Comparison of ENCODE assay signal across 9 cellular contexts in genomic region chr14:24428628-24429394, GRCh38. TPM values are rescaled to one million over a fixed set of nuclear protein-coding genes. Genes with fewer than 3 reads are reported as not detected.
DNase-seq lines count a peak whose midpoint lies in the region; ATAC-seq, FAIRE-seq and TF ChIP-seq lines count a peak whose summit lies in the region.
"Had no signal": no experiment of that assay in that cellular context is flagged by ENCODE, and none has a peak within 500 bp of the region (broad histone marks: within the 10 kb centered on the region; RNA-seq: fewer than 3 reads in every experiment).

No MANE protein-coding gene starts in this region.

- POLR2A ChIA-PET in A549 (lab: Yijun Ruan, JAX): interaction anchor here (1.6 to 3.6 kb wide), 4 partner anchors 57 to 213 kb away, joined by 3 to 66 read pairs (median 14); partner anchors contain the start of gene MDP1

- no peak; the same call in 1 of the 2 replicates for TF ChIP-seq POLR2A in A549 (IDR thresholded peaks at IDR 0.05; ENCODE audit: low read length)

- CTCF ChIA-PET in A549 (lab: Yijun Ruan, JAX): interaction anchor here (17.0 to 18.0 kb wide), 2 partner anchors 16 to 109 kb away, joined by 254 to 1142 read pairs; partner anchors contain the start of genes ADCY4, CIDEB, DHRS1 and LTB4R
- CTCF ChIA-PET in mammary epithelial cell (lab: Charles Lee; ENCODE audit: low non-redundant PET): no interaction called here

- dilution Hi-C loops in mammary epithelial cell (cut with HindIII; ENCODE audit: low sequenced_read_pairs): loop anchor here (10.0 kb wide), 1 partner anchor 54 kb away; no protein-coding TSS in a partner anchor

- no peak overlapping the region for H3K4me3 ChIP-seq in A549
- H3K4me3 ChIP-seq in HUES6 (ENCODE audit: low read depth, low read length): peak overlapping the region; percentile 73
- peak overlapping the region in 1 of 3 experiments; percentile 75 for H3K4me3 ChIP-seq in mammary epithelial cell (replicated peaks in 1 of 3; ENCODE audit: insufficient read depth in 1 of 3, low read depth in 2 of 3, low read length in 3 of 3)
- peak overlapping the region; percentile 7 to 60 for H3K4me3 ChIP-seq in muscle layer of colon (ENCODE audit: low read depth in 1 of 2, low read length in 2 of 2)

- peak overlapping the region; percentile 87 for H2AFZ ChIP-seq in mammary epithelial cell (ENCODE audit: low read depth, low read length)

- H3K4me1 ChIP-seq in A549: peaks cover 25% of the 10 kb centered on the region
- H3K4me1 ChIP-seq in HUES6 (ENCODE audit: control insufficient read depth, insufficient read depth, low read length): peaks cover 24% of the 10 kb centered on the region
- H3K4me1 ChIP-seq in mammary epithelial cell (ENCODE audit: insufficient read depth, low read length): peaks cover 51% of the 10 kb centered on the region
- peaks cover 21% of the 10 kb centered on the region for H3K4me1 ChIP-seq in muscle layer of colon (ENCODE audit: insufficient read depth, low read length)

- H3K4me2 ChIP-seq in A549: peak overlapping the region; percentile 88
- H3K4me2 ChIP-seq in mammary epithelial cell (ENCODE audit: insufficient read depth, low read depth, low read length): no peak overlapping the region

- no peak overlapping the region for H3K9ac ChIP-seq in HUES6 (ENCODE audit: low read length)
- H3K9ac ChIP-seq in mammary epithelial cell (ENCODE audit: insufficient read depth, low read length): no peak overlapping the region
- peak overlapping the region; percentile 57 for H3K9ac ChIP-seq in muscle layer of colon (ENCODE audit: low read length)

- TF ChIP-seq EP300 in A549 (IDR thresholded peaks at IDR 0.05): no peak

- in situ Hi-C loops in mammary epithelial cell (cut with MboI; ENCODE audit: low sequenced_read_pairs in 2 of 2): no loop called here

- H3K27ac ChIP-seq in A549: peak overlapping the region; percentile 97 to 99
- H3K27ac ChIP-seq in HUES6 (ENCODE audit: low read depth, low read length): no peak overlapping the region
- no peak overlapping the region for H3K27ac ChIP-seq in mammary epithelial cell (ENCODE audit: insufficient read depth, low read depth, low read length)
- H3K27ac ChIP-seq in muscle layer of colon (ENCODE audit: low read depth, low read length): peak overlapping the region; percentile 98

- TF ChIP-seq RAD21 in A549 (conservative IDR thresholded peaks at IDR 0.05 in 1 of 2, IDR thresholded peaks at IDR 0.05 in 1 of 2): no peak

- WGBS in A549 (ENCODE audit: missing lambda C conversion rate): 87% methylated on average over 11 of the region's 18 CpGs
- WGBS in mammary epithelial cell (ENCODE audit: low coverage, missing lambda C conversion rate): 58% methylated on average over 3 of the region's 18 CpGs

- ATAC-seq in A549: no peak

- peaks cover 5% of the 10 kb centered on the region; the same call in 1 of the 2 replicates for H3K27me3 ChIP-seq in HUES6 (ENCODE audit: control insufficient read depth, insufficient read depth, low read length)
- no peaks in the 10 kb centered on the region for H3K27me3 ChIP-seq in mammary epithelial cell (ENCODE audit: insufficient read depth, low read length)
- no peaks in the 10 kb centered on the region for H3K27me3 ChIP-seq in muscle layer of colon (ENCODE audit: control insufficient read depth in 1 of 2, insufficient read depth in 2 of 2, low read length in 2 of 2)

- TF ChIP-seq CTCF in A549 (IDR thresholded peaks at IDR 0.05) (no peak), mammary epithelial cell (conservative IDR thresholded peaks at IDR 0.05 in 1 of 2, IDR thresholded peaks at IDR 0.05 in 1 of 2; ENCODE audit: extremely low read depth in 1 of 2, insufficient read depth in 1 of 2, low read depth in 1 of 2, low read length in 2 of 2) (no peak)

- intact Hi-C loops in mammary epithelial cell (cut with micrococcal nuclease): no loop called here

- H3K36me3 ChIP-seq in HUES6 (ENCODE audit: control insufficient read depth, insufficient read depth, low read length) (peaks cover 14% of the 10 kb centered on the region), mammary epithelial cell (ENCODE audit: insufficient read depth, low read length) (peaks cover 9% of the 10 kb centered on the region), muscle layer of colon (ENCODE audit: insufficient read depth, low read length) (peaks cover 26% of the 10 kb centered on the region)

- FAIRE-seq in A549 (lab: Jason Lieb, UNC) (no peak), HTR-8/SVneo (lab: Jason Lieb, UNC) (no peak)

- no peaks in the 10 kb centered on the region for H4K20me1 ChIP-seq in mammary epithelial cell (ENCODE audit: insufficient read depth, low read length)

- H3K9me3 ChIP-seq in A549: no peaks in the 10 kb centered on the region
- H3K9me3 ChIP-seq in HUES6 (ENCODE audit: control insufficient read depth, insufficient read depth, low read depth, low read length): no peaks in the 10 kb centered on the region
- no peaks in the 10 kb centered on the region for H3K9me3 ChIP-seq in mammary epithelial cell (replicated peaks; ENCODE audit: insufficient read depth, low read length)
- H3K9me3 ChIP-seq in muscle layer of colon (ENCODE audit: low read length): no peaks in the 10 kb centered on the region

- no peak for DNase-seq in A549 (ENCODE audit: low read depth in 1 of 2, low spot score in 1 of 2)
- DNase-seq in mammary epithelial cell: no peak
- DNase-seq in dermis blood vessel endothelial cell: no peak
- DNase-seq in NCI-H146 treated with DMSO at 0.1 percent for 48 hours (lab: John Stamatoyannopoulos, UW; ENCODE audit: unreplicated experiment): no peak
- no peak for DNase-seq in NCI-H1436 treated with DMSO at 0.1 percent for 48 hours (lab: John Stamatoyannopoulos, UW)
- no peak for DNase-seq in HTR-8/SVneo (ENCODE audit: insufficient read length, low spot score)
- DNase-seq: cortex of kidney had no signal

- peaks cover 34% of the 10 kb centered on the region for H3K79me2 ChIP-seq in mammary epithelial cell (ENCODE audit: insufficient read depth, low read length)

- no TSS peak for BruUV-seq in mammary epithelial cell (replicated peaks; lab: Mats Ljungman, UMichigan)

TF ChIP-seq in A549, 52 proteins besides CTCF, POLR2A, EP300 and RAD21 (continues in another document):
- no peak for TF ChIP-seq HOXA7 (CRISPR knock-in tag; IDR thresholded peaks at IDR 0.05)
- TF ChIP-seq RFX5 (IDR thresholded peaks at IDR 0.05): no peak
- TF ChIP-seq MAX (IDR thresholded peaks at IDR 0.05): no peak
- no peak for TF ChIP-seq ZSCAN20 (CRISPR knock-in tag; IDR thresholded peaks at IDR 0.05)
- TF ChIP-seq SREBF2 (IDR thresholded peaks at IDR 0.05): no peak
- TF ChIP-seq HEYL (CRISPR knock-in tag; IDR thresholded peaks at IDR 0.05): no peak
- TF ChIP-seq NR3C1 (IDR thresholded peaks at IDR 0.05): no peak
- TF ChIP-seq BHLHE40 (IDR thresholded peaks at IDR 0.05; ENCODE audit: low read depth, low read length): no peak
- TF ChIP-seq FOXS1 (CRISPR knock-in tag; IDR thresholded peaks at IDR 0.05): no peak

RNA-seq across cellular contexts. Expression of gene CBLN3, which starts 0.7 kb away (rescaled TPM):
- polyA plus RNA-seq in A549 (2011; rRNA removed): 1.3 and 1.6 TPM in 2 replicates
- 0.77 and 0.88 TPM in 2 replicates for polyA plus RNA-seq in A549 (2012; cell fraction: cytosol; rRNA removed)
- polyA plus RNA-seq in A549 (2012; cell fraction: nucleus; rRNA removed): 1.4 and 2.1 TPM in 2 replicates
- polyA plus RNA-seq in A549 (2017; fragmentation: RNase III; extraction: RNeasy Plus Mini Kit Qiagen cat#74134 plus additional on column Dnase treatment): 1.1 to 1.5 TPM (median 1.4 TPM) in 3 replicates
- polyA minus RNA-seq in A549 (2011; rRNA and poly(A)+ RNA removed): 0.97 and 1.1 TPM in 2 replicates
- total RNA-seq in mammary epithelial cell: 1 to 10 TPM; 1.3 to 3.1 TPM
- polyA plus RNA-seq in mammary epithelial cell: 0.78 TPM
- polyA minus RNA-seq in mammary epithelial cell: not detected
- 0.84 and 1.0 TPM in 2 replicates for total RNA-seq in dermis blood vessel endothelial cell

RNA-seq across cellular contexts. Expression of gene KHNYN, which starts 0.9 kb away (rescaled TPM):
- polyA plus RNA-seq in A549 (2011; rRNA removed): 19.0 and 25.0 TPM in 2 replicates
- polyA plus RNA-seq in A549 (2012; cell fraction: cytosol; rRNA removed): 9.0 and 12.7 TPM in 2 replicates
- polyA plus RNA-seq in A549 (2012; cell fraction: nucleus; rRNA removed): 23.7 and 26.2 TPM in 2 replicates
- 23.5 to 26.4 TPM (median 25.2 TPM) in 3 replicates for polyA plus RNA-seq in A549 (2017; fragmentation: RNase III; extraction: RNeasy Plus Mini Kit Qiagen cat#74134 plus additional on column Dnase treatment)
- 33.6 and 37.6 TPM in 2 replicates for polyA minus RNA-seq in A549 (2011; rRNA and poly(A)+ RNA removed)
- 10 to 100 TPM; 60.2 to 75.0 TPM for total RNA-seq in mammary epithelial cell
- polyA plus RNA-seq in mammary epithelial cell: 16.7 TPM
- 34.9 TPM for polyA minus RNA-seq in mammary epithelial cell
- 55.5 and 67.0 TPM in 2 replicates for total RNA-seq in dermis blood vessel endothelial cell

RNA-seq across cellular contexts. Expression of gene SDR39U1, which starts 13.8 kb away (rescaled TPM):
- polyA plus RNA-seq in A549 (2011; rRNA removed) (57.3 and 64.4 TPM in 2 replicates), A549 (2017; fragmentation: RNase III; extraction: RNeasy Plus Mini Kit Qiagen cat#74134 plus additional on column Dnase treatment) (48.1 to 61.1 TPM (median 57.6 TPM) in 3 replicates), mammary epithelial cell (40.2 TPM)
- 69.0 and 79.4 TPM in 2 replicates for polyA plus RNA-seq in A549 (2012; cell fraction: cytosol; rRNA removed)
- polyA plus RNA-seq in A549 (2012; cell fraction: nucleus; rRNA removed): 230 and 267 TPM in 2 replicates
- 20.6 and 25.7 TPM in 2 replicates for polyA minus RNA-seq in A549 (2011; rRNA and poly(A)+ RNA removed)
- total RNA-seq in mammary epithelial cell (10 to 100 TPM in 1 of 2 donors, 1 to 10 TPM in 1; 8.8 to 39.1 TPM), dermis blood vessel endothelial cell (9.3 and 79.1 TPM in 2 replicates)
- 9.8 TPM for polyA minus RNA-seq in mammary epithelial cell

RNA-seq across cellular contexts. Expression of gene NYNRIN, which starts 30.0 kb away (rescaled TPM):
- polyA plus RNA-seq in A549 (2011; rRNA removed) (0.44 and 0.60 TPM in 2 replicates), A549 (2017; fragmentation: RNase III; extraction: RNeasy Plus Mini Kit Qiagen cat#74134 plus additional on column Dnase treatment) (0.17 to 0.29 TPM (median 0.19 TPM) in 3 replicates), mammary epithelial cell (2.4 TPM)
- polyA plus RNA-seq in A549 (2012; cell fraction: cytosol; rRNA removed): 0.08 and 0.16 TPM in 2 replicates
- 0.26 and 0.35 TPM in 2 replicates for polyA plus RNA-seq in A549 (2012; cell fraction: nucleus; rRNA removed)
- 0.92 and 1.2 TPM in 2 replicates for polyA minus RNA-seq in A549 (2011; rRNA and poly(A)+ RNA removed)
- total RNA-seq in mammary epithelial cell (10 to 100 TPM in 1 of 2 donors, 1 to 10 TPM in 1; 2.7 to 15.0 TPM), dermis blood vessel endothelial cell (12.6 and 17.0 TPM in 2 replicates)
- 3.9 TPM for polyA minus RNA-seq in mammary epithelial cell

Comparison
In these comparisons a context has a peak if more than half of its experiments do, and no peak if none do; other contexts are left out.
1. H3K27ac ChIP-seq: peak in A549 (2 of 2) and muscle layer of colon (single experiment); none in HUES6 (single experiment) and mammary epithelial cell (single experiment).